Comparison of ENCODE assay signal across 25 cellular contexts in genomic region chr11:19821993-19822392, GRCh38.
DNase-seq lines count a peak whose midpoint lies in the region; ATAC-seq, FAIRE-seq and TF ChIP-seq lines count a peak whose summit lies in the region.
"Had no signal": no experiment of that assay in that cellular context is flagged by ENCODE, and none has a peak within 500 bp of the region (broad histone marks: within the 10 kb centered on the region; RNA-seq: fewer than 3 reads in every experiment).

No MANE protein-coding gene starts in this region.

- TF ChIP-seq POLR2A in H1 (IDR thresholded peaks at IDR 0.05; ENCODE audit: control extremely low read depth in 1 of 2, low read depth in 2 of 2, low read length in 2 of 2): no peak

- no peak overlapping the region for H3K56ac ChIP-seq in H1 (replicated peaks; ENCODE audit: insufficient read length, low read depth, low read length)

- peak overlapping the region; percentile 73; the same call in 1 of the 2 replicates for H2BK12ac ChIP-seq in H1 (ENCODE audit: low read depth, low read length)

- H3K9ac ChIP-seq in H1 (replicated peaks in 1 of 4; ENCODE audit: extremely low read depth in 1 of 4, low read depth in 3 of 4, low read length in 3 of 4) (no peak overlapping the region), liver (ENCODE audit: low read depth in 1 of 2, low read length in 2 of 2) (no peak overlapping the region)
- H3K9ac ChIP-seq: BLaER1 treated with 17β-estradiol and CSF1 and Interleukin-3, amounts not matched to agents 10 nM and 100 nM; GM23248 had no signal

- H3K23me2 ChIP-seq in H1 (ENCODE audit: low read depth, low read length): peaks cover 7% of the 10 kb centered on the region; the same call in 1 of the 2 replicates

- peak overlapping the region; percentile 71; the same call in 1 of the 2 replicates for H2AK5ac ChIP-seq in H1 (ENCODE audit: low read depth, low read length)

- H3K27ac ChIP-seq in GM23338 (ENCODE audit: low read depth) (no peak overlapping the region), H1 (ENCODE audit: low read depth, low read length) (peak overlapping the region; percentile 57; the same call in 1 of the 2 replicates), liver (ENCODE audit: low read depth in 1 of 2, low read length in 2 of 2) (peak overlapping the region; percentile 70 to 75)
- H3K27ac ChIP-seq: A549; BLaER1 treated with 17β-estradiol and CSF1 and Interleukin-3, amounts not matched to agents 10 nM and 100 nM; GM23248 had no signal

- DNase-seq in GM23338 (ENCODE audit: low spot score): no peak
- DNase-seq in WTC11 (ENCODE audit: low spot score): no peak
- no peak for DNase-seq in H1 (ENCODE audit: low read depth in 1 of 2, low spot score in 2 of 2)
- DNase-seq in D341Med (ENCODE audit: low spot score): no peak
- no peak for DNase-seq in T-helper 2 cell treated with Interferon-gamma antibody and Interleukin-4, amounts not matched to agents 5 μg/mL and 100 μg/mL, for 36 hours (ENCODE audit: low spot score)
- DNase-seq in amniotic stem cell (lab: John Stamatoyannopoulos, UW): no peak
- DNase-seq: 8988T; ACHN; AML-193; BE2C; CD4-positive, alpha-beta T cell; CD8-positive, alpha-beta memory T cell; DMS53; DMS79 treated with DMSO at 0.1 percent for 48 hours; GF-D8; GM23248; HCEC 1CT had no signal

- H3K14ac ChIP-seq in H1 (ENCODE audit: insufficient read length): no peak overlapping the region

- H2AFZ ChIP-seq in GM23338 (no peak overlapping the region), H1 (ENCODE audit: low read length) (no peak overlapping the region)
- H2AFZ ChIP-seq: GM23248 had no signal

- no peaks in the 10 kb centered on the region for H4K20me1 ChIP-seq in GM23338 (replicated peaks; ENCODE audit: insufficient read depth)
- H4K20me1 ChIP-seq in H1 (replicated peaks in 1 of 2; ENCODE audit: control insufficient read depth in 1 of 2, insufficient read depth in 2 of 2, low read length in 2 of 2): no peaks in the 10 kb centered on the region
- H4K20me1 ChIP-seq: BLaER1 treated with 17β-estradiol and CSF1 and Interleukin-3, amounts not matched to agents 10 nM and 100 nM had no signal

- no peaks in the 10 kb centered on the region for H3K9me2 ChIP-seq in GM23338 (ENCODE audit: insufficient read depth)

- no peaks in the 10 kb centered on the region for H3K27me3 ChIP-seq in GM23338 (ENCODE audit: insufficient read depth)
- no peaks in the 10 kb centered on the region for H3K27me3 ChIP-seq in H1 (replicated peaks in 1 of 4; ENCODE audit: control insufficient read depth in 3 of 4, extremely low read depth in 1 of 4, insufficient read depth in 3 of 4, low read length in 3 of 4)
- no peaks in the 10 kb centered on the region for H3K27me3 ChIP-seq in liver (ENCODE audit: control insufficient read depth in 4 of 4, insufficient read depth in 4 of 4, low read length in 3 of 4)
- H3K27me3 ChIP-seq: BE2C; BLaER1 treated with 17β-estradiol and CSF1 and Interleukin-3, amounts not matched to agents 10 nM and 100 nM had no signal

- H2BK20ac ChIP-seq in H1 (ENCODE audit: low read length): no peak overlapping the region

- H2BK5ac ChIP-seq in H1 (ENCODE audit: low read depth, low read length): peak overlapping the region; percentile 69; the same call in 1 of the 2 replicates

- peaks cover 69% of the 10 kb centered on the region for H3K4me1 Mint-ChIP-seq in GM23338
- H3K4me1 Mint-ChIP-seq in WTC11: peaks cover 67% of the 10 kb centered on the region
- H3K4me1 Mint-ChIP-seq in T-helper 2 cell treated with Interferon-gamma antibody and Interleukin-4, amounts not matched to agents 5 μg/mL and 100 μg/mL, for 36 hours (ENCODE audit: low read depth): no peaks in the 10 kb centered on the region
- H3K4me1 Mint-ChIP-seq: CD8-positive, alpha-beta memory T cell had no signal

- no peak for TF ChIP-seq EP300 in H1 (IDR thresholded peaks at IDR 0.05; ENCODE audit: borderline replicate concordance in 1 of 2, low read depth in 2 of 2, low read length in 2 of 2)

- H3K4me1 ChIP-seq in GM23338 (ENCODE audit: insufficient read depth): peaks cover 42% of the 10 kb centered on the region
- peaks cover 14 to 38% (median 26%) of the 10 kb centered on the region in 4 experiments for H3K4me1 ChIP-seq in H1 (replicated peaks in 1 of 4; ENCODE audit: control insufficient read depth in 3 of 4, insufficient read depth in 4 of 4, low read length in 3 of 4)
- peaks cover 0 to 21% (median 14%) of the 10 kb centered on the region in 4 donors for H3K4me1 ChIP-seq in liver (ENCODE audit: control insufficient read depth in 4 of 4, insufficient read depth in 4 of 4, low read length in 3 of 4)
- H3K4me1 ChIP-seq: A549, BE2C had no signal

- no peak overlapping the region for H4K8ac ChIP-seq in H1 (ENCODE audit: extremely low read depth, insufficient read depth, low read length)

- peak overlapping the region; percentile 66; the same call in 1 of the 2 replicates for H2BK15ac ChIP-seq in H1 (ENCODE audit: low read length)

- no peak overlapping the region for H2BK120ac ChIP-seq in H1 (replicated peaks; ENCODE audit: low read depth, low read length)

- no peak for ATAC-seq in GM23338
- ATAC-seq in WTC11: no peak
- no peak for ATAC-seq in HG02610 (IDR thresholded peaks at IDR 0.05; ENCODE audit: unreplicated experiment)
- ATAC-seq: A549 had no signal

- H3K79me2 ChIP-seq in GM23338 (replicated peaks; ENCODE audit: insufficient read depth) (peaks cover 74% of the 10 kb centered on the region), H1 (ENCODE audit: control insufficient read depth in 1 of 2, insufficient read depth in 2 of 2, low read length in 2 of 2) (peaks cover 0 to 76% of the 10 kb centered on the region in 2 experiments; a peak in 3 of 4 replicates)

- POLR2A ChIA-PET in WTC11 (lab: Charles Lee): no interaction called here
- POLR2A ChIA-PET in H1 (lab: Charles Lee; ENCODE audit: partially characterized antibody): no interaction called here

- H3K9me3 ChIP-seq in H1 (ENCODE audit: insufficient read depth in 2 of 2, low read depth in 1 of 2, low read length in 1 of 2): no peaks in the 10 kb centered on the region
- H3K9me3 ChIP-seq in liver (ENCODE audit: control insufficient read depth in 4 of 4, low read length in 3 of 4): no peaks in the 10 kb centered on the region
- H3K9me3 ChIP-seq: A549; BE2C; BLaER1 treated with 17β-estradiol and CSF1 and Interleukin-3, amounts not matched to agents 10 nM and 100 nM had no signal

- no peak overlapping the region for H4K5ac ChIP-seq in H1 (ENCODE audit: insufficient read length, low read depth, low read length)

- H3K27me3 Mint-ChIP-seq in GM23338 (ENCODE audit: insufficient read depth, low read depth, poor library complexity): peaks cover 11% of the 10 kb centered on the region
- no peaks in the 10 kb centered on the region for H3K27me3 Mint-ChIP-seq in WTC11 (ENCODE audit: low read depth)
- H3K27me3 Mint-ChIP-seq in T-helper 2 cell treated with Interferon-gamma antibody and Interleukin-4, amounts not matched to agents 5 μg/mL and 100 μg/mL, for 36 hours (ENCODE audit: low read depth): no peaks in the 10 kb centered on the region

- TF ChIP-seq RAD21 in H1 (IDR thresholded peaks at IDR 0.05 in 1 of 2, conservative IDR thresholded peaks at IDR 0.05 in 1 of 2; ENCODE audit: low read depth in 2 of 2, low read length in 2 of 2) (no peak), liver (IDR thresholded peaks at IDR 0.05) (no peak)

- peaks cover 7% of the 10 kb centered on the region for H3F3A ChIP-seq in GM23338 (replicated peaks; ENCODE audit: low read depth)

- H3K79me1 ChIP-seq in H1 (ENCODE audit: low read depth, low read length): no peaks in the 10 kb centered on the region

- FAIRE-seq in H1 (lab: Jason Lieb, UNC): no peak
- FAIRE-seq: A549, GM12891, GM18507, H54 had no signal

- H3K27ac Mint-ChIP-seq in GM23338: peak overlapping the region; percentile 25; the same call in 1 of the 2 replicates
- peak overlapping the region; percentile 46; the same call in 1 of the 2 replicates for H3K27ac Mint-ChIP-seq in WTC11
- no peak overlapping the region for H3K27ac Mint-ChIP-seq in T-helper 2 cell treated with Interferon-gamma antibody and Interleukin-4, amounts not matched to agents 5 μg/mL and 100 μg/mL, for 36 hours
- H3K27ac Mint-ChIP-seq: CD14-positive monocyte; CD4-positive, alpha-beta T cell; CD8-positive, alpha-beta memory T cell had no signal

- peaks cover 26% of the 10 kb centered on the region for H3K36me3 Mint-ChIP-seq in GM23338 (ENCODE audit: low read depth)
- peaks cover 15% of the 10 kb centered on the region for H3K36me3 Mint-ChIP-seq in WTC11
- H3K36me3 Mint-ChIP-seq in T-helper 2 cell treated with Interferon-gamma antibody and Interleukin-4, amounts not matched to agents 5 μg/mL and 100 μg/mL, for 36 hours (ENCODE audit: low read depth): no peaks in the 10 kb centered on the region
- H3K36me3 Mint-ChIP-seq: CD14-positive monocyte; CD8-positive, alpha-beta memory T cell had no signal

- WGBS in H1 (ENCODE audit: extremely low coverage in 1 of 2, insufficient coverage in 1 of 2, insufficient read length in 1 of 2, insufficient replicate concordance in 2 of 2, low coverage in 1 of 2, low lambda C conversion rate in 2 of 2, missing lambda C conversion rate in 1 of 2), 2 experiments: 96% methylated on average over 3 of the region's 3 CpGs; no CpG with 5 or more reads in 1 of the 2 experiments
- 88% methylated on average over 3 of the region's 3 CpGs for WGBS in liver

- H4K91ac ChIP-seq in H1 (replicated peaks; ENCODE audit: insufficient read length, low read length): peak overlapping the region; percentile 8

- H3K36me3 ChIP-seq in GM23338 (ENCODE audit: insufficient read depth) (no peaks in the 10 kb centered on the region), H1 (ENCODE audit: control insufficient read depth in 2 of 4, insufficient read depth in 4 of 4, low read length in 3 of 4) (peaks cover 0 to 4% (median 2%) of the 10 kb centered on the region in 4 experiments; a peak in 1 of 8 replicates), liver (ENCODE audit: control insufficient read depth in 4 of 4, insufficient read depth in 3 of 4, low read depth in 1 of 4, low read length in 3 of 4) (no peaks in the 10 kb centered on the region)
- H3K36me3 ChIP-seq: BE2C; BLaER1 treated with 17β-estradiol and CSF1 and Interleukin-3, amounts not matched to agents 10 nM and 100 nM had no signal

- no peak overlapping the region for H3K4ac ChIP-seq in H1 (replicated peaks; ENCODE audit: insufficient read length, low read depth, low read length)

- H3K9me3 Mint-ChIP-seq in GM23338 (no peaks in the 10 kb centered on the region; the same call in 2 of the 3 replicates), WTC11 (no peaks in the 10 kb centered on the region)
- no peaks in the 10 kb centered on the region for H3K9me3 Mint-ChIP-seq in T-helper 2 cell treated with Interferon-gamma antibody and Interleukin-4, amounts not matched to agents 5 μg/mL and 100 μg/mL, for 36 hours
- H3K9me3 Mint-ChIP-seq: CD4-positive, alpha-beta T cell; CD8-positive, alpha-beta memory T cell had no signal

- H3K4me2 ChIP-seq in GM23338 (no peak overlapping the region), H1 (ENCODE audit: insufficient read depth in 1 of 2, low read depth in 2 of 2, low read length in 2 of 2) (no peak overlapping the region)
- H3K4me2 ChIP-seq: A549 had no signal

- peak overlapping the region; percentile 9; the same call in 1 of the 2 replicates for H3K18ac ChIP-seq in H1 (ENCODE audit: extremely low read depth, low read length)

- CTCF ChIA-PET in WTC11 (lab: Charles Lee) (interaction anchor here (1.1 kb wide), 1 partner anchor 81 kb away, joined by 3 read pairs; no protein-coding TSS in a partner anchor), H1 (lab: Charles Lee; ENCODE audit: partially characterized antibody) (interaction anchor here (0.9 kb wide), 1 partner anchor 41 kb away, joined by 4 read pairs; no protein-coding TSS in a partner anchor)

- H3K23ac ChIP-seq in H1 (ENCODE audit: insufficient read length): no peak overlapping the region

- H3K4me3 Mint-ChIP-seq in GM23338 (no peak overlapping the region), WTC11 (no peak overlapping the region)
- no peak overlapping the region for H3K4me3 Mint-ChIP-seq in T-helper 2 cell treated with Interferon-gamma antibody and Interleukin-4, amounts not matched to agents 5 μg/mL and 100 μg/mL, for 36 hours
- H3K4me3 Mint-ChIP-seq: CD14-positive monocyte; CD4-positive, alpha-beta T cell; CD8-positive, alpha-beta memory T cell had no signal

- no peak overlapping the region for H3K4me3 ChIP-seq in GM23338
- no peak overlapping the region for H3K4me3 ChIP-seq in H1 (ENCODE audit: extremely low read depth in 1 of 4, insufficient read depth in 2 of 4, low read depth in 3 of 4, low read length in 4 of 4)
- no peak overlapping the region for H3K4me3 ChIP-seq in liver (ENCODE audit: low read depth in 1 of 3, low read length in 3 of 3)
- H3K4me3 ChIP-seq: A549; BLaER1 treated with 17β-estradiol and CSF1 and Interleukin-3, amounts not matched to agents 10 nM and 100 nM; GM23248 had no signal

- TF ChIP-seq CTCF in GM23338 (conservative IDR thresholded peaks at IDR 0.05; ENCODE audit: low read depth in 2 of 2) (no peak), WTC11 (IDR thresholded peaks at IDR 0.05) (no peak), H1 (IDR thresholded peaks at IDR 0.05; ENCODE audit: control extremely low read depth in 1 of 3, insufficient read depth in 1 of 3, low read depth in 1 of 3, low read length in 3 of 3) (no peak), liver (IDR thresholded peaks at IDR 0.05; ENCODE audit: low read depth, low read length, missing input control) (no peak)
